21 cellular contexts compared by ENCODE assay signal in genomic region chr10:45586028-45586824, GRCh38.
"Had no signal": no experiment of that assay in that cellular context is flagged by ENCODE, and none has a peak within 500 bp of the region (broad histone marks: within the 10 kb centered on the region; RNA-seq: fewer than 3 reads in every experiment).

No MANE protein-coding gene starts in this region.

- H3K27ac ChIP-seq: KMS-11, SJSA1, SK-N-MC had no signal

- H3K4me2 ChIP-seq: KMS-11 had no signal

- ATAC-seq: HepG2 had no signal

- H3K9me3 ChIP-seq: SJSA1 had no signal

- FAIRE-seq: HepG2 had no signal

- H3K4me1 ChIP-seq: SJSA1 had no signal

- H3K9ac ChIP-seq: KMS-11 had no signal

- DNase-seq: IMR-90, Kasumi-1, MM.1S, NCI-H1092 treated with DMSO at 0.1 percent for 48 hours, NCI-H1436, NCI-H187, NCI-H2029, NCI-H2081 treated with DMSO at 0.1 percent for 48 hours, NCI-H2171 treated with DMSO at 0.1 percent for 48 hours, NCI-H446, NCI-H510A, NCI-H524 treated with DMSO at 0.1 percent for 48 hours, NCI-H69, NCI-H774, Right ventricle myocardium superior, RPMI8226, SIG-M5 had no signal

- H3K4me3 ChIP-seq: SJSA1, SK-N-MC had no signal

- H3K36me3 ChIP-seq: SJSA1 had no signal
